ENCODE assay signal across 1 cellular context in the genomic region with DNA sequence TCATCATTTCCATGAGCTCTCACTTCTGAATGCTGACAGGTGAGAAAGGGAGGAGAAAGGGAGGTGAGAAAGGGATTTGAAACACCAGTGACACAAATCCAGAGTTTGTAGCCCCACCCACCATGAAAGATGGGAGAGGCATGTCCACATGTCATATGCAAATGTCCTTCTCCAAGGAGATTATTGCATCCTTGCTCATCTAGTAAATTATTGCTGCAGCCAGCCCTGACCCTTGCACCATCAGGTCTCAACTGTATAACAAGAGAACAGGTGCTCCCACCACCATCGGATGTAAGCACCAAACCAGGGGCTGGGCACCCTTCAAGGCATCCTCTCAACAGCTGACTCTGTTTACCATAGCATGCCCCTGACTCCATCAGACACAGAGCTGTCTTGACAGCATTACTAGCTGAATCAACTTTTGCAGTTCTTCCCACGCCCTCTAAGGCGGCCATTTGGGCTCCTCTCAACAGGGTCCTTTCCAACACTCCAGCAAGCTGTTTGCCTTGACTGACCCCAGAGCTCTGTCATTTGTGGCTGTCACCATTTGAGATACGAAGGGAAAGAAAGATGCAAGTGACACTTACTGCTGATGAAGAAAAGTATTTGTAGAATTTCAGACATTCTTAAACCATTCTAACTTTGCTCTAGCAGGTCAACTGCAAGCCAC.
TF ChIP-seq lines count a peak whose summit lies in the region.

No MANE protein-coding gene starts in this region.

TF ChIP-seq in GM12878, 131 proteins besides CTCF, POLR2A, EP300 and RAD21 (continued from another document):
- TF ChIP-seq EED (IDR thresholded peaks at IDR 0.05; ENCODE audit: low read depth), result no peak
- no peak for TF ChIP-seq ZNF384 (IDR thresholded peaks at IDR 0.05; ENCODE audit: borderline replicate concordance, low read depth, low read length)
- TF ChIP-seq IKZF1 (conservative IDR thresholded peaks at IDR 0.05), result no peak
- no peak for TF ChIP-seq MTA2 (IDR thresholded peaks at IDR 0.05; ENCODE audit: low read depth)
- TF ChIP-seq, protein P1, sequence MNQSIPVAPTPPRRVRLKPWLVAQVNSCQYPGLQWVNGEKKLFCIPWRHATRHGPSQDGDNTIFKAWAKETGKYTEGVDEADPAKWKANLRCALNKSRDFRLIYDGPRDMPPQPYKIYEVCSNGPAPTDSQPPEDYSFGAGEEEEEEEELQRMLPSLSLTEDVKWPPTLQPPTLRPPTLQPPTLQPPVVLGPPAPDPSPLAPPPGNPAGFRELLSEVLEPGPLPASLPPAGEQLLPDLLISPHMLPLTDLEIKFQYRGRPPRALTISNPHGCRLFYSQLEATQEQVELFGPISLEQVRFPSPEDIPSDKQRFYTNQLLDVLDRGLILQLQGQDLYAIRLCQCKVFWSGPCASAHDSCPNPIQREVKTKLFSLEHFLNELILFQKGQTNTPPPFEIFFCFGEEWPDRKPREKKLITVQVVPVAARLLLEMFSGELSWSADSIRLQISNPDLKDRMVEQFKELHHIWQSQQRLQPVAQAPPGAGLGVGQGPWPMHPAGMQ (IDR thresholded peaks at IDR 0.05; ENCODE audit: borderline replicate concordance), result no peak
- no peak for TF ChIP-seq RCOR1 (conservative IDR thresholded peaks at IDR 0.05; ENCODE audit: low read depth, low read length)
- no peak for TF ChIP-seq PAX5 (IDR thresholded peaks at IDR 0.05; ENCODE audit: borderline replicate concordance, low read depth, low read length)
